ENCODE assay signal across 8 cellular contexts in genomic region chr5:1644810-1645571, GRCh38.
A peak's percentile ranks its signal among the peaks of the same experiment; 100 is the strongest.
DNase-seq lines count a peak whose midpoint lies in the region; TF ChIP-seq lines count a peak whose summit lies in the region.

No MANE protein-coding gene starts in this region.

- peak overlapping the region; percentile 70 for H3K4me3 ChIP-seq in GM23248
- no peak overlapping the region for H3K4me3 ChIP-seq in cardiac muscle cell
- H3K4me3 ChIP-seq in transverse colon = peak overlapping the region in 2 of 4 donors; percentile 6 to 22

- TF ChIP-seq CTCF in cardiac muscle cell (IDR thresholded peaks at IDR 0.05; ENCODE audit: low read depth, low read length) (peak; percentile 77), transverse colon (IDR thresholded peaks at IDR 0.05) (peak; percentile 75 to 84 (median 76))

- no peaks in the 10 kb centered on the region for H3K79me2 ChIP-seq in GM23248 (ENCODE audit: insufficient read depth)

- H3K27ac Mint-ChIP-seq in activated naive CD8-positive, alpha-beta T cell treated with anti-CD3 and anti-CD28 coated beads for 36 hours = no peak overlapping the region

- H3K4me3 Mint-ChIP-seq in activated naive CD8-positive, alpha-beta T cell treated with anti-CD3 and anti-CD28 coated beads for 36 hours = peak overlapping the region; percentile 18

- TF ChIP-seq EP300 in transverse colon (IDR thresholded peaks at IDR 0.05; ENCODE audit: low read depth) = no peak

- H4K20me1 ChIP-seq in GM23248 (ENCODE audit: insufficient read depth) = no peaks in the 10 kb centered on the region

- H3K36me3 Mint-ChIP-seq in activated naive CD8-positive, alpha-beta T cell treated with anti-CD3 and anti-CD28 coated beads for 36 hours = no peaks in the 10 kb centered on the region

- DNase-seq in DMS53 treated with DMSO at 0.1 percent for 48 hours (lab: John Stamatoyannopoulos, UW; ENCODE audit: unreplicated experiment) (peak; percentile 82), GM23248 (peak; percentile 91), MV-4-11 (lab: John Stamatoyannopoulos, UW) (peak; percentile 70), SKM-1 (lab: John Stamatoyannopoulos, UW; ENCODE audit: unreplicated experiment) (peak; percentile 42), cardiac muscle cell (ENCODE audit: low read depth in 1 of 2, low spot score in 1 of 2) (peak; percentile 92 to 94), pons (ENCODE audit: low spot score) (peak; percentile 50), transverse colon (peak; percentile 83)
- peak; percentile 79 for DNase-seq in activated naive CD8-positive, alpha-beta T cell treated with anti-CD3 and anti-CD28 coated beads for 36 hours

- H3K9me3 ChIP-seq in GM23248 (ENCODE audit: low read depth) (no peaks in the 10 kb centered on the region), cardiac muscle cell (ENCODE audit: low read depth) (no peaks in the 10 kb centered on the region), transverse colon (no peaks in the 10 kb centered on the region)

- WGBS in GM23248 (ENCODE audit: low coverage in 1 of 2, low lambda C conversion rate in 2 of 2, missing lambda C conversion rate in 2 of 2), 2 experiments = 4 to 5% methylated on average over 47 to 50 of the region's 52 CpGs
- WGBS in transverse colon (ENCODE audit: low coverage in 1 of 2), 2 donors = 8% methylated on average over 40 of the region's 52 CpGs; no CpG with 5 or more reads in 1 of the 2 donors

- H3K27ac ChIP-seq in GM23248 (no peak overlapping the region), cardiac muscle cell (no peak overlapping the region), transverse colon (no peak overlapping the region)

- H3K4me2 ChIP-seq in GM23248 (ENCODE audit: unreplicated experiment) = peak overlapping the region; percentile 91

- in situ Hi-C loops in GM23248 (cut with MboI) = loop anchor here (10.0 to 25.0 kb wide), 2 partner anchors 470 to 708 kb away; no protein-coding TSS in a partner anchor
- in situ Hi-C loops in transverse colon (cut with MboI; ENCODE audit: low pct_ligation_motif_present in 1 of 4, low pct_unique_long_range_greater_than_20kb in 1 of 4, low sequenced_read_pairs in 3 of 4) = loop anchor here (10.0 to 25.0 kb wide), 5 partner anchors 158 to 470 kb away; no protein-coding TSS in a partner anchor

- H3K36me3 ChIP-seq in GM23248 (ENCODE audit: low read depth) = no peaks in the 10 kb centered on the region
- no peaks in the 10 kb centered on the region for H3K36me3 ChIP-seq in cardiac muscle cell
- no peaks in the 10 kb centered on the region for H3K36me3 ChIP-seq in transverse colon

- H3K27me3 Mint-ChIP-seq in activated naive CD8-positive, alpha-beta T cell treated with anti-CD3 and anti-CD28 coated beads for 36 hours = peaks cover 51% of the 10 kb centered on the region

- peak overlapping the region; percentile 50; the same call in 1 of the 2 replicates for H3K9ac ChIP-seq in GM23248

- peaks cover 9% of the 10 kb centered on the region; the same call in 1 of the 2 replicates for H3K4me1 ChIP-seq in GM23248 (ENCODE audit: insufficient read depth)
- no peaks in the 10 kb centered on the region for H3K4me1 ChIP-seq in cardiac muscle cell (ENCODE audit: low read depth)
- peaks cover 0 to 12% (median 4%) of the 10 kb centered on the region in 4 donors for H3K4me1 ChIP-seq in transverse colon

- peak overlapping the region; percentile 74 for H2AFZ ChIP-seq in GM23248

- H3F3A ChIP-seq in GM23248 (ENCODE audit: insufficient read depth) = peaks cover 17% of the 10 kb centered on the region

- no peaks in the 10 kb centered on the region for H3K9me3 Mint-ChIP-seq in activated naive CD8-positive, alpha-beta T cell treated with anti-CD3 and anti-CD28 coated beads for 36 hours

- TF ChIP-seq POLR2A in transverse colon (IDR thresholded peaks at IDR 0.05) = no peak

- intact Hi-C loops in transverse colon (cut with DNase I; ENCODE audit: low total_unique reads) = loop anchor here (2.0 to 5.0 kb wide), 2 partner anchors 258 to 476 kb away; no protein-coding TSS in a partner anchor

- peaks cover 15% of the 10 kb centered on the region for H3K27me3 ChIP-seq in GM23248 (replicated peaks; ENCODE audit: insufficient read depth)
- H3K27me3 ChIP-seq in cardiac muscle cell = peaks cover 55% of the 10 kb centered on the region
- peaks cover 40% of the 10 kb centered on the region for H3K27me3 ChIP-seq in transverse colon

- peaks cover 14% of the 10 kb centered on the region for H3K4me1 Mint-ChIP-seq in activated naive CD8-positive, alpha-beta T cell treated with anti-CD3 and anti-CD28 coated beads for 36 hours

- H3K9me2 ChIP-seq in GM23248 (ENCODE audit: insufficient read depth) = no peaks in the 10 kb centered on the region

Comparison
In these comparisons a context has a peak if more than half of its experiments do, and no peak if none do; other contexts are left out.
1. DNase-seq: peak in every context shown above with its lines; median percentile 93 in cardiac muscle cell; 91 in GM23248; 83 in transverse colon; 82 in DMS53 treated with DMSO at 0.1 percent for 48 hours; 79 in activated naive CD8-positive, alpha-beta T cell treated with anti-CD3 and anti-CD28 coated beads for 36 hours; 70 in MV-4-11; 50 in pons; 42 in SKM-1.